10 cellular contexts compared by ENCODE assay signal in the genomic region with DNA sequence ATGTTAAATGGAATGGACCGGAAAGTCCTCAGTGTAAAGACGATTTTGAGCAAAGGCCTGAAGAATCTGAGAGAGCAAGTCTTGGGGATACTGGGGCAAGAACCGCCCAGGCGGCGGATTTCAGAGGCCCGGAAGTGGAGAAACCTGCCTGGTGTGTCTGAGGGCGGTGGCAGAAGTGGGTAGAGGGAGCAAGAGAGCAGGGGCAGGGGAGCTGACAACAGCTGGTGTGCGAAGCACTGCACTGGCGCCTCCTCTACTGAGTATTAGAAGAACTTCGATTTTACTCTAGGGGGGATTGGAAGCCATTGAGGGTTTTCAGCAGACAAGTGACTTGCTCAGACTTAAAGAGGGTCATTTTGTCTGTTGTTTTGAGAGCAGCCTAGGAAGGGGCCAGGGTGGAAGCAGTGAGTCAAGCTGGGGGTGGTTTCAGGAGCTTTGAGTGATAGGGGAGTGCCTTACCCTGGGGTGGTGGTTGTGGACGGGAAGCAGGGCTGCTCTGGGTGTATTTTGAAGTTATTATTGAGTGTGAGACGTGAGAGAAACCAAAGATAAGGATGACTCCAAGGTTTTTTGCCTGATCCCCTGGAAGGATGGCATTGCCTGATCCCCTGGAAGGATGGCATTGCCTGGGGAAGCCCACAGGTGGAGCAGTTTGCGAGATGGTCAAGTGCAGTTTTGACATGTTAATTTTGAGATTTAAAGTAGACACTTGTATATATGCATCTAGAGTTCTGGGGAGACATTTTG. TPM values are rescaled to one million over a fixed set of nuclear protein-coding genes. Genes with fewer than 3 reads are reported as not detected.
DNase-seq lines count a peak whose midpoint lies in the region; ATAC-seq and TF ChIP-seq lines count a peak whose summit lies in the region.
"Had no signal": no experiment of that assay in that cellular context is flagged by ENCODE, and none has a peak within 500 bp of the region (broad histone marks: within the 10 kb centered on the region; RNA-seq: fewer than 3 reads in every experiment).

No MANE protein-coding gene starts in this region.

- H3K4me3 ChIP-seq in left lung (no peak overlapping the region), left ventricle myocardium inferior (no peak overlapping the region)
- H3K4me3 ChIP-seq: lower lobe of right lung had no signal

- H3K9me3 Mint-ChIP-seq in activated CD8-positive, alpha-beta T cell treated with anti-CD3 and anti-CD28 coated beads for 36 hours = no peaks in the 10 kb centered on the region
- H3K9me3 Mint-ChIP-seq: activated B cell treated with CpG ODN at 0.5 μM for 24 hours had no signal

- H3K36me3 Mint-ChIP-seq in activated CD8-positive, alpha-beta T cell treated with anti-CD3 and anti-CD28 coated beads for 36 hours (ENCODE audit: low read depth) = peaks cover 24% of the 10 kb centered on the region

- H3K36me3 ChIP-seq in left lung (peaks cover 0 to 50% of the 10 kb centered on the region in 2 donors), left ventricle myocardium inferior (peaks cover 52% of the 10 kb centered on the region)

- H3K27me3 Mint-ChIP-seq in activated CD8-positive, alpha-beta T cell treated with anti-CD3 and anti-CD28 coated beads for 36 hours = no peaks in the 10 kb centered on the region
- H3K27me3 Mint-ChIP-seq: activated B cell treated with CpG ODN at 0.5 μM for 24 hours had no signal

- peaks cover 13% of the 10 kb centered on the region for H3K4me1 Mint-ChIP-seq in activated CD8-positive, alpha-beta T cell treated with anti-CD3 and anti-CD28 coated beads for 36 hours (ENCODE audit: low read depth)
- H3K4me1 Mint-ChIP-seq: activated B cell treated with CpG ODN at 0.5 μM for 24 hours had no signal

- H3K27me3 ChIP-seq in left lung (no peaks in the 10 kb centered on the region), left ventricle myocardium inferior (ENCODE audit: low read depth) (no peaks in the 10 kb centered on the region)

- no peaks in the 10 kb centered on the region for H3K9me3 ChIP-seq in left lung
- no peaks in the 10 kb centered on the region for H3K9me3 ChIP-seq in left ventricle myocardium inferior (replicated peaks)
- H3K9me3 ChIP-seq: lower lobe of right lung had no signal

- H3K27ac ChIP-seq in left lung (no peak overlapping the region), left ventricle myocardium inferior (replicated peaks) (no peak overlapping the region)
- H3K27ac ChIP-seq: lower lobe of right lung had no signal

- POLR2A ChIA-PET in activated CD8-positive, alpha-beta T cell treated with anti-CD3 and anti-CD28 coated beads for 36 hours (lab: Charles Lee) = no interaction called here

- H3K27ac Mint-ChIP-seq in activated CD8-positive, alpha-beta T cell treated with anti-CD3 and anti-CD28 coated beads for 36 hours = peak overlapping the region; percentile 68
- H3K27ac Mint-ChIP-seq: activated B cell treated with CpG ODN at 0.5 μM for 24 hours had no signal

- CTCF ChIA-PET in activated CD8-positive, alpha-beta T cell treated with anti-CD3 and anti-CD28 coated beads for 36 hours (lab: Charles Lee) = interaction anchor here (0.6 to 1.7 kb wide), 5 partner anchors 9 to 72 kb away, joined by 3 to 16 read pairs (median 3); no protein-coding TSS in a partner anchor

- no peaks in the 10 kb centered on the region for H3K4me1 ChIP-seq in left lung
- no peaks in the 10 kb centered on the region for H3K4me1 ChIP-seq in left ventricle myocardium inferior
- H3K4me1 ChIP-seq: lower lobe of right lung had no signal

- TF ChIP-seq CTCF in activated CD8-positive, alpha-beta T cell treated with anti-CD3 and anti-CD28 coated beads for 36 hours (IDR thresholded peaks at IDR 0.05) = no peak
- TF ChIP-seq CTCF in left lung (IDR thresholded peaks at IDR 0.05) = no peak
- TF ChIP-seq CTCF in left ventricle myocardium inferior (IDR thresholded peaks at IDR 0.05; ENCODE audit: borderline replicate concordance) = no peak

- intact Hi-C loops in activated CD8-positive, alpha-beta T cell treated with anti-CD3 and anti-CD28 coated beads for 36 hours (cut with micrococcal nuclease) = loop anchor here (5.0 kb wide), 2 partner anchors 73 to 107 kb away; no protein-coding TSS in a partner anchor
- intact Hi-C loops in left lung (cut with DNase I) = no loop called here
- intact Hi-C loops in left ventricle myocardium inferior (cut with micrococcal nuclease) = loop anchor here (10.0 kb wide), 1 partner anchor 70 kb away; no protein-coding TSS in a partner anchor

- DNase-seq in activated CD8-positive, alpha-beta T cell treated with anti-CD3 and anti-CD28 coated beads for 36 hours = peak; percentile 78
- no peak for DNase-seq in left lung
- no peak for DNase-seq in hypothalamus (lab: John Stamatoyannopoulos, UW)
- no peak for DNase-seq in anterior cingulate cortex (lab: John Stamatoyannopoulos, UW)
- no peak for DNase-seq in left ventricle myocardium inferior
- DNase-seq: activated B cell treated with CpG ODN at 0.5 μM for 24 hours, lower lobe of right lung had no signal

- H3K4me3 Mint-ChIP-seq in activated CD8-positive, alpha-beta T cell treated with anti-CD3 and anti-CD28 coated beads for 36 hours = no peak overlapping the region
- H3K4me3 Mint-ChIP-seq: activated B cell treated with CpG ODN at 0.5 μM for 24 hours had no signal

- ATAC-seq in GM18502 (IDR thresholded peaks at IDR 0.05; ENCODE audit: poor library complexity, unreplicated experiment) = peak; percentile 24
- peak; percentile 21 for ATAC-seq in HG02973 (IDR thresholded peaks at IDR 0.05; ENCODE audit: unreplicated experiment)
- ATAC-seq in activated CD8-positive, alpha-beta T cell treated with anti-CD3 and anti-CD28 coated beads for 36 hours = peak; percentile 97
- ATAC-seq in left lung = peak; percentile 16
- ATAC-seq in HG03139 (IDR thresholded peaks at IDR 0.05; ENCODE audit: unreplicated experiment) = no peak

RNA-seq across cellular contexts. Expression of gene ZNF236, which starts 52.5 kb away (rescaled TPM):
- 10 to 100 TPM; 12.7 to 15.2 TPM for total RNA-seq in activated CD8-positive, alpha-beta T cell treated with anti-CD3 and anti-CD28 coated beads for 36 hours
- total RNA-seq in left lung (10 to 100 TPM; 14.9 to 15.1 TPM), left ventricle myocardium inferior (10.6 TPM)

Comparison
In these comparisons a context has a peak if more than half of its experiments do, and no peak if none do; other contexts are left out.
1. intact Hi-C loops: an anchor here in activated CD8-positive, alpha-beta T cell treated with anti-CD3 and anti-CD28 coated beads for 36 hours (5.0 kb wide) and left ventricle myocardium inferior (10.0 kb wide); none called in left lung.